ENCODE assay signal across 10 cellular contexts in the genomic region with DNA sequence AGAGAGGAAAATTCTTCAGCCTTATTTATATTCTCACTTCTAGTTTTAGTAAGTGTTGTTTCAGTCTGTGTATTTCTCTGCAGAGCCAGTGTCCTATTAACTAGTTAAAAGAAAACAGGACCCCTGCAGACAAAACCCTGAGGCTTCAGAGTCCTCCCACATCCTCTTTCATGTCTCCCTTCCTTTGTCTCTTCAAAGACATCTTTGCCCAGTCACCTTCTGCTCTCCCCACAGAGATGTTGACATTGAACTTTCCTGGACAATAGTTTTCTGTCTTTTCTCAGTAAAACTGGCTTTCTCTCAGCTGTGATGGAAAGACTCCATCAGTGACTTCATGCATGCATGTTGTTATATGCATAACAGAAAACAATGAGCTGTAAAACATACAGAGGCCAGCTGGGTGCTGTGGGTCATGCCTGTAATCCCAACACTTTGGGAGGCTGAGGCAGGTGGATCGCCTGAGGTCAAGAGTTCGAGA. TPM values are rescaled to one million over a fixed set of nuclear protein-coding genes. Genes with fewer than 3 reads are reported as not detected.
DNase-seq lines count a peak whose midpoint lies in the region; ATAC-seq and TF ChIP-seq lines count a peak whose summit lies in the region.
"Had no signal": no experiment of that assay in that cellular context is flagged by ENCODE, and none has a peak within 500 bp of the region (broad histone marks: within the 10 kb centered on the region; RNA-seq: fewer than 3 reads in every experiment).

No MANE protein-coding gene starts in this region.

- peak; percentile 20 to 24 for ATAC-seq in activated T-cell treated with anti-CD3 and anti-CD28 coated beads, Interleukin-2, amount 50 U/mL, for 4 hours
- peak; percentile 91 for ATAC-seq in HG02798 (IDR thresholded peaks at IDR 0.05; ENCODE audit: poor library complexity, unreplicated experiment)
- peak; percentile 75 for ATAC-seq in stimulated activated naive CD8-positive, alpha-beta T cell treated with anti-CD3 and anti-CD28 coated beads, Interleukin-15, amount 100 ng/mL, for 72 hours
- ATAC-seq in left lung, result no peak

- H3K36me3 Mint-ChIP-seq in activated T-cell treated with anti-CD3 and anti-CD28 coated beads, Interleukin-2, amount 50 U/mL, for 4 hours (ENCODE audit: insufficient read depth), result peaks cover 12% of the 10 kb centered on the region
- H3K36me3 Mint-ChIP-seq in T-helper 1 cell treated with Interleukin-12 subunit alpha and Interleukin-12 subunit beta and Interleukin-4 antibody, amounts not matched to agents 30 μg/mL and 1 μg/mL, for 36 hours (ENCODE audit: low read depth), result peaks cover 13% of the 10 kb centered on the region
- H3K36me3 Mint-ChIP-seq in Calu3 (ENCODE audit: insufficient read depth, unreplicated experiment), result peaks cover 6% of the 10 kb centered on the region
- H3K36me3 Mint-ChIP-seq: naive B cell had no signal

- no peak overlapping the region for H3K27ac ChIP-seq in left lung

- CTCF ChIA-PET in Calu3 (lab: Charles Lee), result no interaction called here

- TF ChIP-seq CTCF in Calu3 (IDR thresholded peaks at IDR 0.05; ENCODE audit: unreplicated experiment) (no peak), left lung (IDR thresholded peaks at IDR 0.05) (no peak)

- H3K27ac Mint-ChIP-seq in T-helper 1 cell treated with Interleukin-12 subunit alpha and Interleukin-12 subunit beta and Interleukin-4 antibody, amounts not matched to agents 30 μg/mL and 1 μg/mL, for 36 hours, result peak overlapping the region; percentile 72
- peak overlapping the region in 1 of 2 donors; percentile 1 for H3K27ac Mint-ChIP-seq in stimulated activated naive CD8-positive, alpha-beta T cell treated with anti-CD3 and anti-CD28 coated beads, Interleukin-15, amount 100 ng/mL, for 72 hours
- no peak overlapping the region for H3K27ac Mint-ChIP-seq in Calu3 (ENCODE audit: unreplicated experiment)

- no peak for DNase-seq in activated T-cell treated with anti-CD3 and anti-CD28 coated beads, Interleukin-2, amount 50 U/mL, for 4 hours
- DNase-seq in activated T-cell treated with anti-CD3 and anti-CD28 coated beads, Interleukin-2, amount 50 U/mL, for 1 hour, result no peak
- DNase-seq in stimulated activated naive CD8-positive, alpha-beta T cell treated with anti-CD3 and anti-CD28 coated beads, Interleukin-15, amount 100 ng/mL, for 72 hours, result peak in 1 of 2 donors; percentile 32
- DNase-seq in NCI-H187 (lab: John Stamatoyannopoulos, UW) (no peak), Calu3 (no peak), left lung (no peak)
- DNase-seq: naive B cell, T-helper 9 cell had no signal

- no peaks in the 10 kb centered on the region for H3K9me3 Mint-ChIP-seq in activated T-cell treated with anti-CD3 and anti-CD28 coated beads, Interleukin-2, amount 50 U/mL, for 4 hours
- no peaks in the 10 kb centered on the region for H3K9me3 Mint-ChIP-seq in T-helper 1 cell treated with Interleukin-12 subunit alpha and Interleukin-12 subunit beta and Interleukin-4 antibody, amounts not matched to agents 30 μg/mL and 1 μg/mL, for 36 hours
- no peaks in the 10 kb centered on the region for H3K9me3 Mint-ChIP-seq in stimulated activated naive CD8-positive, alpha-beta T cell treated with anti-CD3 and anti-CD28 coated beads, Interleukin-15, amount 100 ng/mL, for 72 hours
- no peaks in the 10 kb centered on the region for H3K9me3 Mint-ChIP-seq in Calu3 (ENCODE audit: low read depth, unreplicated experiment)
- H3K9me3 Mint-ChIP-seq: naive B cell had no signal

- H3K36me3 ChIP-seq in left lung, result peaks cover 0 to 8% of the 10 kb centered on the region in 2 donors

- no peaks in the 10 kb centered on the region for H3K4me1 ChIP-seq in left lung

- intact Hi-C loops in Calu3 (cut with micrococcal nuclease; ENCODE audit: unreplicated experiment) (no loop called here), left lung (cut with DNase I) (no loop called here)

- no peaks in the 10 kb centered on the region for H3K27me3 ChIP-seq in left lung

- no peaks in the 10 kb centered on the region for H3K27me3 Mint-ChIP-seq in activated T-cell treated with anti-CD3 and anti-CD28 coated beads, Interleukin-2, amount 50 U/mL, for 4 hours (ENCODE audit: low read depth)
- no peaks in the 10 kb centered on the region for H3K27me3 Mint-ChIP-seq in T-helper 1 cell treated with Interleukin-12 subunit alpha and Interleukin-12 subunit beta and Interleukin-4 antibody, amounts not matched to agents 30 μg/mL and 1 μg/mL, for 36 hours (ENCODE audit: low read depth)
- H3K27me3 Mint-ChIP-seq in stimulated activated naive CD8-positive, alpha-beta T cell treated with anti-CD3 and anti-CD28 coated beads, Interleukin-15, amount 100 ng/mL, for 72 hours, result no peaks in the 10 kb centered on the region
- H3K27me3 Mint-ChIP-seq in Calu3 (ENCODE audit: unreplicated experiment), result no peaks in the 10 kb centered on the region
- H3K27me3 Mint-ChIP-seq: naive B cell had no signal

- peaks cover 54% of the 10 kb centered on the region for H3K4me1 Mint-ChIP-seq in activated T-cell treated with anti-CD3 and anti-CD28 coated beads, Interleukin-2, amount 50 U/mL, for 4 hours (ENCODE audit: low read depth)
- peaks cover 41% of the 10 kb centered on the region for H3K4me1 Mint-ChIP-seq in T-helper 1 cell treated with Interleukin-12 subunit alpha and Interleukin-12 subunit beta and Interleukin-4 antibody, amounts not matched to agents 30 μg/mL and 1 μg/mL, for 36 hours (ENCODE audit: low read depth)
- peaks cover 59% of the 10 kb centered on the region for H3K4me1 Mint-ChIP-seq in stimulated activated naive CD8-positive, alpha-beta T cell treated with anti-CD3 and anti-CD28 coated beads, Interleukin-15, amount 100 ng/mL, for 72 hours
- peaks cover 5% of the 10 kb centered on the region for H3K4me1 Mint-ChIP-seq in Calu3 (ENCODE audit: low read depth, unreplicated experiment)

- no TSS peak for BruUV-seq in Calu3 (replicated peaks; lab: Mats Ljungman, UMichigan)

- H3K4me3 Mint-ChIP-seq in activated T-cell treated with anti-CD3 and anti-CD28 coated beads, Interleukin-2, amount 50 U/mL, for 4 hours, result no peak overlapping the region
- H3K4me3 Mint-ChIP-seq in T-helper 1 cell treated with Interleukin-12 subunit alpha and Interleukin-12 subunit beta and Interleukin-4 antibody, amounts not matched to agents 30 μg/mL and 1 μg/mL, for 36 hours, result peak overlapping the region; percentile 25
- H3K4me3 Mint-ChIP-seq in stimulated activated naive CD8-positive, alpha-beta T cell treated with anti-CD3 and anti-CD28 coated beads, Interleukin-15, amount 100 ng/mL, for 72 hours, result peak overlapping the region; percentile 27 to 43
- no peak overlapping the region for H3K4me3 Mint-ChIP-seq in Calu3 (ENCODE audit: low read depth, unreplicated experiment)
- H3K4me3 Mint-ChIP-seq: naive B cell had no signal

- H3K9me3 ChIP-seq in left lung, result no peaks in the 10 kb centered on the region

- no peak overlapping the region for H3K4me3 ChIP-seq in left lung

RNA-seq across cellular contexts. Expression of gene GRAMD2B, which starts 20.2 kb away (rescaled TPM):
- total RNA-seq in activated T-cell treated with anti-CD3 and anti-CD28 coated beads, Interleukin-2, amount 50 U/mL, for 4 hours, result 10 to 100 TPM in 2 of 3 donors, 1 to 10 TPM in 1; 9.3 to 14.7 (median 12.3) TPM
- total RNA-seq in Calu3 (2022) (23.0 and 23.3 TPM in 2 replicates), left lung (10 to 100 TPM; 18.1 to 19.2 TPM)

Comparison
In these comparisons a context has a peak if more than half of its experiments do, and no peak if none do; other contexts are left out.
1. H3K4me3 Mint-ChIP-seq: peak in T-helper 1 cell treated with Interleukin-12 subunit alpha and Interleukin-12 subunit beta and Interleukin-4 antibody, amounts not matched to agents 30 μg/mL and 1 μg/mL, for 36 hours (single experiment) and stimulated activated naive CD8-positive, alpha-beta T cell treated with anti-CD3 and anti-CD28 coated beads, Interleukin-15, amount 100 ng/mL, for 72 hours (2 of 2); none in activated T-cell treated with anti-CD3 and anti-CD28 coated beads, Interleukin-2, amount 50 U/mL, for 4 hours (single experiment) and Calu3 (single experiment).